In the genomic region with DNA sequence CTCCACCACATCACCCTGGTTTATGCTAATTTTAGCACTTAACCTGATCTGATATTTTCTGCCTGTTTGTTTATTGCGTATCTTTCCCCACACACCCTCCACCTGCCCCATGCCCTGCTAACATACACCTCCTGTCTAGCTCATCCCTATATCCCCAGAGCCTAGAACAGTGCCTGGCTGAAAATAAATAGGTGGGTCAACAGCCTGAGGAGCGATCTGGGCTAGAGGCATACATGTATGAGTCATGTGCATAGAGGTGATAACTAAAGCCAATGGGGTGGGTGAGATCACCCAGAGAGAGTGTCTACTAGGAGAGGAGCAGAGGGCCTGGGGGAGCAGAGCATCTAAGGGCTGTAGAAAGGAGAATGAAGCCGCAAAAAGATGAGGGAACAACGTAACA, we compare ENCODE assay signal across 17 cellular contexts. TPM values are rescaled to one million over a fixed set of nuclear protein-coding genes. Genes with fewer than 3 reads are reported as not detected.
DNase-seq lines count a peak whose midpoint lies in the region; ATAC-seq and TF ChIP-seq lines count a peak whose summit lies in the region.
"Had no signal": no experiment of that assay in that cellular context is flagged by ENCODE, and none has a peak within 500 bp of the region (broad histone marks: within the 10 kb centered on the region; RNA-seq: fewer than 3 reads in every experiment).

No MANE protein-coding gene starts in this region.

- TF ChIP-seq CTCF in PC-3 (conservative IDR thresholded peaks at IDR 0.05; ENCODE audit: low read depth, low read length) (no peak), fibroblast of the aortic adventitia (IDR thresholded peaks at IDR 0.05; ENCODE audit: insufficient read depth, low read length) (no peak), type B pancreatic cell (conservative IDR thresholded peaks at IDR 0.05) (no peak)

- H3K79me2 ChIP-seq in GM23248 (ENCODE audit: insufficient read depth) (no peaks in the 10 kb centered on the region), PC-3 (ENCODE audit: low read length) (no peaks in the 10 kb centered on the region)

- peaks cover 75% of the 10 kb centered on the region for H3K27me3 Mint-ChIP-seq in type B pancreatic cell

- H3K36me3 ChIP-seq in GM23248 (ENCODE audit: low read depth): no peaks in the 10 kb centered on the region
- no peaks in the 10 kb centered on the region for H3K36me3 ChIP-seq in PC-3 (ENCODE audit: low read depth, low read length)
- no peaks in the 10 kb centered on the region for H3K36me3 ChIP-seq in SJCRH30
- H3K36me3 ChIP-seq: BLaER1 treated with 17β-estradiol and CSF1 and Interleukin-3, amounts not matched to agents 10 nM and 100 nM; HAP-1 had no signal

- CTCF ChIA-PET in PC-3 (lab: Charles Lee): no interaction called here

- DNase-seq in GM23248: peak; percentile 22
- peak; percentile 17 for DNase-seq in PC-3
- peak; percentile 11 for DNase-seq in fibroblast of the aortic adventitia (ENCODE audit: low read depth)
- no peak for DNase-seq in type B pancreatic cell (ENCODE audit: extremely low spot score, unreplicated experiment)
- DNase-seq in SJCRH30: no peak
- DNase-seq: KBM-7, NCI-H1048, NCI-H1694, NCI-H446 treated with DMSO at 0.1 percent for 48 hours, NCI-H748 treated with DMSO at 0.1 percent for 48 hours had no signal

- H3K27me3 ChIP-seq in GM23248 (replicated peaks; ENCODE audit: insufficient read depth) (peaks cover 50% of the 10 kb centered on the region), PC-3 (ENCODE audit: low read length) (peaks cover 6% of the 10 kb centered on the region), SJCRH30 (peaks cover 35% of the 10 kb centered on the region)

- no peaks in the 10 kb centered on the region for H4K20me1 ChIP-seq in GM23248 (ENCODE audit: insufficient read depth)
- H4K20me1 ChIP-seq in PC-3 (ENCODE audit: low read length): no peaks in the 10 kb centered on the region

- in situ Hi-C loops in GM23248 (cut with MboI): no loop called here

- H3K4me3 ChIP-seq in GM23248 (no peak overlapping the region), PC-3 (ENCODE audit: low read length) (no peak overlapping the region), fibroblast of the aortic adventitia (ENCODE audit: low read depth, low read length) (no peak overlapping the region), SJCRH30 (no peak overlapping the region)
- H3K4me3 ChIP-seq: BLaER1 treated with 17β-estradiol and CSF1 and Interleukin-3, amounts not matched to agents 10 nM and 100 nM; HAP-1 had no signal

- H3K27ac ChIP-seq in GM23248 (no peak overlapping the region), PC-3 (ENCODE audit: low read length) (no peak overlapping the region), SJCRH30 (no peak overlapping the region)
- H3K27ac ChIP-seq: BLaER1 treated with 17β-estradiol and CSF1 and Interleukin-3, amounts not matched to agents 10 nM and 100 nM; HL-60 had no signal

- H3K4me3 Mint-ChIP-seq in type B pancreatic cell: peak overlapping the region; percentile 67

- intact Hi-C loops in PC-3 (cut with micrococcal nuclease): no loop called here

- no peak overlapping the region for H3K4me2 ChIP-seq in GM23248 (ENCODE audit: unreplicated experiment)
- H3K4me2 ChIP-seq in PC-3 (ENCODE audit: low read length): no peak overlapping the region
- H3K4me2 ChIP-seq: BLaER1 treated with 17β-estradiol and CSF1 and Interleukin-3, amounts not matched to agents 10 nM and 100 nM had no signal

- POLR2A ChIA-PET in PC-3 (lab: Charles Lee; ENCODE audit: unreplicated experiment): no interaction called here

- H3K36me3 Mint-ChIP-seq in type B pancreatic cell: peaks cover 3% of the 10 kb centered on the region

- no peaks in the 10 kb centered on the region for H3K9me3 Mint-ChIP-seq in type B pancreatic cell

- ATAC-seq in PC-3 (no peak), GM18858 (IDR thresholded peaks at IDR 0.05; ENCODE audit: unreplicated experiment) (no peak), HG03354 (IDR thresholded peaks at IDR 0.05; ENCODE audit: poor library complexity, severe bottlenecking, unreplicated experiment) (no peak)
- ATAC-seq: Right ventricle myocardium inferior, SK-N-SH treated with all-trans-retinoic acid at 6 μM for 48 hours had no signal

- peak overlapping the region; percentile 2 for H3K27ac Mint-ChIP-seq in type B pancreatic cell

- H3K4me1 ChIP-seq in GM23248 (ENCODE audit: insufficient read depth) (0 out of 2 replicates have a peak, but pooled peaks cover 4% of the 10 kb centered on the region), PC-3 (ENCODE audit: insufficient read depth, low read length) (peaks cover 23% of the 10 kb centered on the region), SJCRH30 (no peaks in the 10 kb centered on the region)

- H3K9me2 ChIP-seq in GM23248 (ENCODE audit: insufficient read depth): no peaks in the 10 kb centered on the region
- no peaks in the 10 kb centered on the region for H3K9me2 ChIP-seq in PC-3 (replicated peaks; ENCODE audit: low read length)

- no TSS peak for BruUV-seq in PC-3 (replicated peaks; lab: Mats Ljungman, UMichigan)

- no peaks in the 10 kb centered on the region for H3F3A ChIP-seq in GM23248 (ENCODE audit: insufficient read depth)
- no peaks in the 10 kb centered on the region for H3F3A ChIP-seq in PC-3 (ENCODE audit: low read length, unreplicated experiment)

- H3K9ac ChIP-seq in GM23248 (no peak overlapping the region), PC-3 (ENCODE audit: low read length) (no peak overlapping the region)
- H3K9ac ChIP-seq: BLaER1 treated with 17β-estradiol and CSF1 and Interleukin-3, amounts not matched to agents 10 nM and 100 nM had no signal

- H3K4me1 Mint-ChIP-seq in type B pancreatic cell (ENCODE audit: unreplicated experiment): peaks cover 10% of the 10 kb centered on the region

- H3K9me3 ChIP-seq in GM23248 (ENCODE audit: low read depth) (no peaks in the 10 kb centered on the region), PC-3 (ENCODE audit: low read length) (no peaks in the 10 kb centered on the region), SJCRH30 (replicated peaks) (no peaks in the 10 kb centered on the region)
- H3K9me3 ChIP-seq: BLaER1 treated with 17β-estradiol and CSF1 and Interleukin-3, amounts not matched to agents 10 nM and 100 nM; HAP-1 had no signal

- H2AFZ ChIP-seq in GM23248 (no peak overlapping the region), PC-3 (ENCODE audit: low read length) (no peak overlapping the region)

- WGBS in GM23248 (ENCODE audit: low coverage in 1 of 2, low lambda C conversion rate in 2 of 2, missing lambda C conversion rate in 2 of 2), 2 experiments: 90 to 92% methylated on average over 4 of the region's 4 CpGs

RNA-seq across cellular contexts. Expression of gene HTR1D, which starts 2.7 kb away (rescaled TPM):
- total RNA-seq in GM23248 (2014; rRNA removed; shearing (Covaris generic)): not detected in 2 replicates
- polyA plus RNA-seq in GM23248 (2016; fragmentation: Nextera tagmentation; extraction: Ambion mirVana): not detected in 2 replicates
- total RNA-seq in PC-3 (2014; rRNA removed): 1.3 TPM in 2 replicates
- not detected in 2 replicates for total RNA-seq in fibroblast of the aortic adventitia (ENCODE audit: low replicate concordance)
- 0.92 and 10.5 TPM in 2 replicates for total RNA-seq in type B pancreatic cell (ENCODE audit: low replicate concordance)
- not detected in 2 replicates for total RNA-seq in SJCRH30 (2014; rRNA removed; shearing (Covaris generic))

RNA-seq across cellular contexts. Expression of gene LUZP1, which starts 46.0 kb away (rescaled TPM):
- 28.1 and 35.0 TPM in 2 replicates for total RNA-seq in GM23248 (2014; rRNA removed; shearing (Covaris generic))
- 52.2 and 55.8 TPM in 2 replicates for polyA plus RNA-seq in GM23248 (2016; fragmentation: Nextera tagmentation; extraction: Ambion mirVana)
- total RNA-seq in PC-3 (2014; rRNA removed) (17.5 and 17.8 TPM in 2 replicates), fibroblast of the aortic adventitia (ENCODE audit: low replicate concordance) (26.2 and 107 TPM in 2 replicates), type B pancreatic cell (ENCODE audit: low replicate concordance) (33.0 and 43.9 TPM in 2 replicates)
- 28.8 and 29.8 TPM in 2 replicates for total RNA-seq in SJCRH30 (2014; rRNA removed; shearing (Covaris generic))

Comparison
In these comparisons a context has a peak if more than half of its experiments do, and no peak if none do; other contexts are left out.
1. DNase-seq: peak in GM23248 (single experiment), PC-3 (single experiment) and fibroblast of the aortic adventitia (single experiment); none in type B pancreatic cell (single experiment) and SJCRH30 (0 of 2).